9 cellular contexts compared by ENCODE assay signal in genomic region chr12:26125451-26126339, GRCh38. TPM values are rescaled to one million over a fixed set of nuclear protein-coding genes. Genes with fewer than 3 reads are reported as not detected.
DNase-seq lines count a peak whose midpoint lies in the region; ATAC-seq, FAIRE-seq and TF ChIP-seq lines count a peak whose summit lies in the region.
"Had no signal": no experiment of that assay in that cellular context is flagged by ENCODE, and none has a peak within 500 bp of the region (broad histone marks: within the 10 kb centered on the region; RNA-seq: fewer than 3 reads in every experiment).

No MANE protein-coding gene starts in this region.

- 0 out of 2 replicates have a peak overlapping the region, but pooled peaks have one; percentile 9 for H2AFZ ChIP-seq in K562 (ENCODE audit: low read depth, low read length)

- H3K36me3 ChIP-seq in CD4-positive, CD25-positive, alpha-beta regulatory T cell (ENCODE audit: control insufficient read depth, insufficient read depth, low read length), result no peaks in the 10 kb centered on the region
- H3K36me3 ChIP-seq in RWPE2 (ENCODE audit: low read depth), result no peaks in the 10 kb centered on the region
- H3K36me3 ChIP-seq in K562 (ENCODE audit: control insufficient read depth, insufficient read depth, low read length), result no peaks in the 10 kb centered on the region

- peaks cover 58% of the 10 kb centered on the region for H3K27me3 ChIP-seq in CD4-positive, CD25-positive, alpha-beta regulatory T cell (ENCODE audit: control insufficient read depth, insufficient read depth, low read length)
- H3K27me3 ChIP-seq in RWPE2 (ENCODE audit: insufficient read depth, poor library complexity, severe bottlenecking) (peaks cover 20% of the 10 kb centered on the region), K562 (ENCODE audit: control insufficient read depth in 2 of 2, insufficient read depth in 2 of 2, low read length in 2 of 2) (peaks cover 43 to 54% of the 10 kb centered on the region in 2 experiments)

- H3K9me1 ChIP-seq in K562 (ENCODE audit: control insufficient read depth, insufficient read depth, low read length), result no peaks in the 10 kb centered on the region

- TF ChIP-seq CTCF in RWPE2 (IDR thresholded peaks at IDR 0.05; ENCODE audit: poor library complexity, severe bottlenecking), result no peak
- no peak for TF ChIP-seq CTCF in K562 (IDR thresholded peaks at IDR 0.05 in 2 of 3, conservative IDR thresholded peaks at IDR 0.05 in 1 of 3; ENCODE audit: insufficient read depth in 2 of 3, low read depth in 1 of 3, low read length in 3 of 3)
- no peak for TF ChIP-seq CTCF in progenitor cell of endocrine pancreas (IDR thresholded peaks at IDR 0.05; ENCODE audit: unreplicated experiment)

- CTCF ChIA-PET in K562 (lab: Yijun Ruan, JAX; ENCODE audit: low intra/inter-chr PET ratio), result no interaction called here

- TF ChIP-seq POLR2A in K562 (conservative IDR thresholded peaks at IDR 0.05), result no peak

- peak in 2 of 3 donors; percentile 24 to 27 for DNase-seq in CD4-positive, CD25-positive, alpha-beta regulatory T cell
- DNase-seq in HPDE6-E6E7 (ENCODE audit: extremely low spot score) (peak; percentile 84), RWPE2 (ENCODE audit: low spot score) (peak; percentile 66), K562 (ENCODE audit: extremely low read depth in 1 of 4, low spot score in 3 of 4) (peak in 2 of 4 experiments; percentile 17 to 21), hypothalamus (lab: John Stamatoyannopoulos, UW) (peak in 49 of 51 donors; percentile 35 to 96 (median 73)), progenitor cell of endocrine pancreas (ENCODE audit: low spot score, unreplicated experiment) (peak; percentile 68), T-helper 9 cell (no peak)

- H4K20me1 ChIP-seq in K562 (replicated peaks; ENCODE audit: control insufficient read depth, insufficient read depth, low read length), result no peaks in the 10 kb centered on the region; the same call in 1 of the 2 replicates

- no TSS peak for BruUV-seq in K562 (replicated peaks; lab: Mats Ljungman, UMichigan)

- under 1% methylated on average over 61 of the region's 65 CpGs for WGBS in K562 (ENCODE audit: insufficient coverage, low coverage, missing lambda C conversion rate)

- no peaks in the 10 kb centered on the region for H3K9me3 ChIP-seq in CD4-positive, CD25-positive, alpha-beta regulatory T cell (ENCODE audit: control insufficient read depth in 2 of 2, low read length in 2 of 2)
- H3K9me3 ChIP-seq in RWPE2 (ENCODE audit: severe bottlenecking) (no peaks in the 10 kb centered on the region), K562 (replicated peaks; ENCODE audit: control insufficient read depth, insufficient read depth, low read depth, low read length) (no peaks in the 10 kb centered on the region)

- no peak for TF ChIP-seq EP300 in K562 (IDR thresholded peaks at IDR 0.05; ENCODE audit: low read length)

- TF ChIP-seq RAD21 in K562 (CRISPR knock-in tag; conservative IDR thresholded peaks at IDR 0.05 in 1 of 2, IDR thresholded peaks at IDR 0.05 in 1 of 2), result no peak

- no peak overlapping the region for H3K4me2 ChIP-seq in K562 (ENCODE audit: insufficient read depth, low read length)

- no peak for FAIRE-seq in K562 (lab: Jason Lieb, UNC)

- no peak overlapping the region for H3K27ac Mint-ChIP-seq in CD4-positive, CD25-positive, alpha-beta regulatory T cell
- H3K27ac Mint-ChIP-seq in progenitor cell of endocrine pancreas, result peak overlapping the region; percentile 90

- no peaks in the 10 kb centered on the region for H3K79me2 ChIP-seq in K562 (ENCODE audit: control insufficient read depth, insufficient read depth, low read length)

- peak in 1 of 2 donors; percentile 8 for ATAC-seq in CD4-positive, CD25-positive, alpha-beta regulatory T cell (ENCODE audit: low read depth in 2 of 2)
- ATAC-seq in GM19351 (IDR thresholded peaks at IDR 0.05; ENCODE audit: unreplicated experiment) (peak; percentile 19), RWPE2 (ENCODE audit: low read depth) (peak; percentile 80), K562 (peak; percentile 35)

- POLR2A ChIA-PET in K562 (lab: Yijun Ruan, JAX), result no interaction called here

- intact Hi-C loops in K562 (cut with micrococcal nuclease), result no loop called here

- H3K9ac ChIP-seq in K562 (ENCODE audit: insufficient read depth in 1 of 2, low read depth in 2 of 2, low read length in 2 of 2), result no peak overlapping the region

- in situ Hi-C loops in K562 (cut with MboI), result no loop called here

- no peaks in the 10 kb centered on the region for H3K36me3 Mint-ChIP-seq in CD4-positive, CD25-positive, alpha-beta regulatory T cell
- no peaks in the 10 kb centered on the region for H3K36me3 Mint-ChIP-seq in progenitor cell of endocrine pancreas (ENCODE audit: insufficient read depth)

- H3K4me1 ChIP-seq in CD4-positive, CD25-positive, alpha-beta regulatory T cell (ENCODE audit: control insufficient read depth, insufficient read depth, low read length, poor library complexity, severe bottlenecking), result peaks cover 47% of the 10 kb centered on the region
- no peaks in the 10 kb centered on the region for H3K4me1 ChIP-seq in RWPE2 (ENCODE audit: insufficient read depth, poor library complexity, severe bottlenecking)
- peaks cover 0 to 25% of the 10 kb centered on the region in 2 experiments; a peak in 4 of 5 replicates for H3K4me1 ChIP-seq in K562 (replicated peaks in 1 of 2; ENCODE audit: control insufficient read depth in 2 of 2, insufficient read depth in 2 of 2, low read length in 2 of 2)

- peaks cover 0 to 6% (median 0%) of the 10 kb centered on the region in 7 donors for H3K9me3 Mint-ChIP-seq in CD4-positive, CD25-positive, alpha-beta regulatory T cell
- no peaks in the 10 kb centered on the region for H3K9me3 Mint-ChIP-seq in progenitor cell of endocrine pancreas (ENCODE audit: low read depth)

- H3K4me3 ChIP-seq in CD4-positive, CD25-positive, alpha-beta regulatory T cell (ENCODE audit: low read depth, low read length), result peak overlapping the region; percentile 41
- peak overlapping the region; percentile 40 for H3K4me3 ChIP-seq in RWPE2 (ENCODE audit: severe bottlenecking)
- peak overlapping the region; percentile 21; the same call in 1 of the 2 replicates for H3K4me3 ChIP-seq in K562

- peak overlapping the region; percentile 77 to 90 (median 81) for H3K4me3 Mint-ChIP-seq in CD4-positive, CD25-positive, alpha-beta regulatory T cell
- H3K4me3 Mint-ChIP-seq in progenitor cell of endocrine pancreas (ENCODE audit: low read depth), result peak overlapping the region; percentile 90

- no peak overlapping the region for H3K27ac ChIP-seq in CD4-positive, CD25-positive, alpha-beta regulatory T cell (ENCODE audit: insufficient read depth, low read length, poor library complexity, severe bottlenecking)
- H3K27ac ChIP-seq in RWPE2 (ENCODE audit: poor library complexity, severe bottlenecking), result no peak overlapping the region
- no peak overlapping the region for H3K27ac ChIP-seq in K562 (ENCODE audit: extremely low read depth, low read depth, low read length)

- peaks cover 90% of the 10 kb centered on the region for H3K27me3 Mint-ChIP-seq in CD4-positive, CD25-positive, alpha-beta regulatory T cell
- H3K27me3 Mint-ChIP-seq in progenitor cell of endocrine pancreas, result peaks cover 85% of the 10 kb centered on the region

- peaks cover 0 to 47% (median 22%) of the 10 kb centered on the region in 4 donors for H3K4me1 Mint-ChIP-seq in CD4-positive, CD25-positive, alpha-beta regulatory T cell
- peaks cover 38% of the 10 kb centered on the region for H3K4me1 Mint-ChIP-seq in progenitor cell of endocrine pancreas (ENCODE audit: low read depth)

TF ChIP-seq in K562, 482 proteins besides CTCF, POLR2A, EP300 and RAD21 (continues in another document):
- no peak for TF ChIP-seq ARID3A (IDR thresholded peaks at IDR 0.05; ENCODE audit: borderline replicate concordance, low read depth, low read length)
- TF ChIP-seq PYGO2 (tag; IDR thresholded peaks at IDR 0.05), result no peak
- peak; percentile 57 for TF ChIP-seq CEBPB (tag; IDR thresholded peaks at IDR 0.05)
- TF ChIP-seq FOSL1 (tag; conservative IDR thresholded peaks at IDR 0.05), result 0 out of 2 replicates have a peak, but pooled peaks have one; percentile 19
- peak in 1 of 2 experiments; percentile 22; a peak in 1 of 4 replicates for TF ChIP-seq NRF1 (conservative IDR thresholded peaks at IDR 0.05 in 1 of 2, IDR thresholded peaks at IDR 0.05 in 1 of 2)
- no peak for TF ChIP-seq CEBPG (CRISPR knock-in tag; IDR thresholded peaks at IDR 0.05)
- peak in 1 of 2 experiments; percentile 68; a peak in 3 of 4 replicates for TF ChIP-seq CEBPG (tag; conservative IDR thresholded peaks at IDR 0.05 in 1 of 2, IDR thresholded peaks at IDR 0.05 in 1 of 2)
- peak; percentile 98 for TF ChIP-seq EZH2 (IDR thresholded peaks at IDR 0.05; ENCODE audit: borderline replicate concordance, low read depth, low read length)

RNA-seq across cellular contexts. Expression of gene BHLHE41, which starts 0.9 kb away (rescaled TPM):
- not detected for total RNA-seq in CD4-positive, CD25-positive, alpha-beta regulatory T cell
- not detected for polyA plus RNA-seq in CD4-positive, CD25-positive, alpha-beta regulatory T cell
- total RNA-seq in K562 (2011; cell fraction: chromatin; rRNA removed; ENCODE audit: low replicate concordance), result not detected in 2 replicates
- total RNA-seq in K562 (2011; cell fraction: nucleolus; rRNA removed), result not detected in 2 replicates
- not detected in 2 replicates for total RNA-seq in K562 (2011; cell fraction: nucleoplasm; rRNA removed)
- total RNA-seq in K562 (2014; rRNA removed), result not detected in 2 replicates
- total RNA-seq in K562 (2014; rRNA removed; fragmentation: Illumina TruSeq; extraction: Trizol), result not detected in 2 replicates
- total RNA-seq in K562 (2015; rRNA removed; fragmentation: Illumina TruSeq; extraction: Trizol), result not detected in 2 replicates
- 0.45 TPM in 1 of 2 replicates, not detected in the other for total RNA-seq in K562 (2021)
- not detected in 2 replicates for polyA plus RNA-seq in K562 (2011; rRNA removed)
- polyA plus RNA-seq in K562 (2011; cell fraction: cytosol; rRNA removed), result not detected in 2 replicates
- not detected in 2 replicates for polyA plus RNA-seq in K562 (2011; cell fraction: nucleus; rRNA removed)
- polyA plus RNA-seq in K562 (2012), result 0.03 TPM in 1 of 2 replicates, not detected in the other
- polyA plus RNA-seq in K562 (2014; fragmentation: Illumina TruSeq; extraction: Trizol), result not detected in 2 replicates
- polyA plus RNA-seq in K562 (2014; fragmentation: Nextera tagmentation; extraction: Ambion mirVana), result not detected
- not detected in 2 replicates for polyA plus RNA-seq in K562 (2014; rRNA removed)
- polyA minus RNA-seq in K562 (2011; rRNA and poly(A)+ RNA removed), result not detected in 2 replicates
- not detected in 2 replicates for polyA minus RNA-seq in K562 (2011; cell fraction: cytosol; rRNA and poly(A)+ RNA removed)
- not detected in 2 replicates for polyA minus RNA-seq in K562 (2011; cell fraction: nucleus; rRNA and poly(A)+ RNA removed)
- total RNA-seq in progenitor cell of endocrine pancreas, result 0.46 and 0.78 TPM in 2 replicates
- total RNA-seq: T-helper 1 cell treated with Interleukin-12 subunit alpha and Interleukin-12 subunit beta and Interleukin-4 antibody, amounts not matched to agents 30 ng/mL and 1 ng/mL, for 36 hours had no signal
